ENCODE assay signal across 8 cellular contexts in genomic region chr15:64010719-64011118, GRCh38. TPM values are rescaled to one million over a fixed set of nuclear protein-coding genes. Genes with fewer than 3 reads are reported as not detected.
DNase-seq lines count a peak whose midpoint lies in the region; ATAC-seq, FAIRE-seq and TF ChIP-seq lines count a peak whose summit lies in the region.

No MANE protein-coding gene starts in this region.

- H3K36me3 ChIP-seq in OCI-LY3 (replicated peaks; ENCODE audit: low read depth, low read length): no peaks in the 10 kb centered on the region

- peaks cover 59% of the 10 kb centered on the region for H3K4me1 ChIP-seq in OCI-LY3 (ENCODE audit: low read length)

- ATAC-seq in HG03095 (IDR thresholded peaks at IDR 0.05; ENCODE audit: unreplicated experiment) (peak; percentile 67), Right ventricle myocardium superior (ENCODE audit: poor library complexity) (peak; percentile 57)

- no peak for FAIRE-seq in frontal cortex (lab: Jason Lieb, UNC)

- peaks cover 2% of the 10 kb centered on the region; the same call in 1 of the 2 replicates for H3K79me2 ChIP-seq in OCI-LY3 (ENCODE audit: low read length)

- TF ChIP-seq CTCF in OCI-LY3 (IDR thresholded peaks at IDR 0.05; ENCODE audit: low read depth, low read length): peak; percentile 75

- H3K4me3 ChIP-seq in OCI-LY3 (ENCODE audit: low read length): peak overlapping the region; percentile 57

- intact Hi-C loops in Right ventricle myocardium superior (cut with DNase I): no loop called here

- DNase-seq in activated gamma-delta T cell treated with Interleukin-2 at 50 U/mL for 16 hours (peak; percentile 90), activated gamma-delta T cell (lab: John Stamatoyannopoulos, UW) (no peak), Right ventricle myocardium superior (peak; percentile 73), frontal cortex (ENCODE audit: low spot score in 2 of 2) (no peak)
- peak; percentile 83 to 86 for DNase-seq in activated T-cell treated with anti-CD3 and anti-CD28 coated beads, Interleukin-2, amount 50 U/mL, for 48 hours
- peak; percentile 85 for DNase-seq in stimulated activated CD4-positive, alpha-beta T cell treated with anti-CD3 and anti-CD28 coated beads, Interleukin-4, amount 100 ng/mL, for 24 hours

- peak overlapping the region; percentile 96 for H3K27ac ChIP-seq in OCI-LY3 (ENCODE audit: low read length)

- H4K20me1 ChIP-seq in OCI-LY3 (ENCODE audit: insufficient read depth, low read length): no peaks in the 10 kb centered on the region

- H3K9ac ChIP-seq in OCI-LY3 (ENCODE audit: low read length): peak overlapping the region; percentile 67

- no peak overlapping the region for H2AFZ ChIP-seq in OCI-LY3 (ENCODE audit: low read depth, low read length)

- peak overlapping the region; percentile 87 for H3K4me2 ChIP-seq in OCI-LY3 (ENCODE audit: low read length)

- no peaks in the 10 kb centered on the region for H3K27me3 ChIP-seq in OCI-LY3 (ENCODE audit: low read depth, low read length)

- no peaks in the 10 kb centered on the region for H3K9me3 ChIP-seq in OCI-LY3 (ENCODE audit: insufficient read depth, low read length)

RNA-seq across cellular contexts. Expression of gene DAPK2, which starts 35.6 kb away (rescaled TPM):
- 48.2 TPM for total RNA-seq in Right ventricle myocardium superior
- 0.82 TPM for total RNA-seq in frontal cortex

Comparison
In these comparisons a context has a peak if more than half of its experiments do, and no peak if none do; other contexts are left out.
1. DNase-seq: peak in activated gamma-delta T cell treated with Interleukin-2 at 50 U/mL for 16 hours (single experiment), activated T-cell treated with anti-CD3 and anti-CD28 coated beads, Interleukin-2, amount 50 U/mL, for 48 hours (2 of 2), Right ventricle myocardium superior (single experiment) and stimulated activated CD4-positive, alpha-beta T cell treated with anti-CD3 and anti-CD28 coated beads, Interleukin-4, amount 100 ng/mL, for 24 hours (single experiment); none in activated gamma-delta T cell (single experiment) and frontal cortex (0 of 2).
2. RNA of gene DAPK2, which starts 35.6 kb away (total RNA-seq): 48.2 TPM in Right ventricle myocardium superior (single experiment); 0.82 TPM in frontal cortex (single experiment); every median in the first group is over 10 times any median in the second.